Comparison of ENCODE assay signal across 16 cellular contexts in genomic region chr3:90055721-90056120, GRCh38.
DNase-seq lines count a peak whose midpoint lies in the region; ATAC-seq, FAIRE-seq and TF ChIP-seq lines count a peak whose summit lies in the region.
"Had no signal": no experiment of that assay in that cellular context is flagged by ENCODE, and none has a peak within 500 bp of the region (broad histone marks: within the 10 kb centered on the region; RNA-seq: fewer than 3 reads in every experiment).

No MANE protein-coding gene starts in this region.

- no peak overlapping the region for H3K4me2 ChIP-seq in GM12878 (ENCODE audit: control insufficient read depth, insufficient read depth)

- H3K4me1 ChIP-seq in GM12878 (ENCODE audit: control insufficient read depth, insufficient read depth, low read length) = no peaks in the 10 kb centered on the region
- H3K4me1 ChIP-seq: Caco-2, SJSA1 had no signal

- no peaks in the 10 kb centered on the region for H3K36me3 Mint-ChIP-seq in nephron (ENCODE audit: low read depth)

- WGBS in GM12878 (ENCODE audit: insufficient coverage, insufficient replicate concordance, low lambda C conversion rate, missing lambda C conversion rate) = 0% methylated on average over 2 of the region's 2 CpGs

- H2AFZ ChIP-seq in GM12878 (ENCODE audit: control insufficient read depth, low read depth, low read length) = no peak overlapping the region

- H3K9me3 ChIP-seq in GM12878 (replicated peaks; ENCODE audit: control insufficient read depth, insufficient read depth, low read length) = no peaks in the 10 kb centered on the region
- H3K9me3 ChIP-seq: Caco-2, SJSA1 had no signal

- CTCF ChIA-PET in GM12878 (lab: Yijun Ruan, JAX) = interaction anchor here (3.3 kb wide), 1 partner anchor 33 kb away, joined by 11 read pairs; no protein-coding TSS in a partner anchor

- H3K36me3 ChIP-seq in GM12878 (ENCODE audit: control insufficient read depth in 2 of 2, insufficient read depth in 2 of 2, low read length in 1 of 2) = no peaks in the 10 kb centered on the region
- H3K36me3 ChIP-seq: SJSA1 had no signal

- BruUV-seq in GM12878 (replicated peaks; lab: Mats Ljungman, UMichigan) = no TSS peak

- H4K20me1 ChIP-seq in GM12878 (ENCODE audit: control insufficient read depth, insufficient read depth) = no peaks in the 10 kb centered on the region

- POLR2A ChIA-PET in GM12878 (lab: Charles Lee) = no interaction called here

- H3K4me3 ChIP-seq in GM12878 = no peak overlapping the region
- H3K4me3 ChIP-seq: K562, SJSA1 had no signal

- SMC1A ChIA-PET in GM12878 (lab: Charles Lee; ENCODE audit: uncharacterized antibody, unreplicated experiment) = interaction anchor here (2.3 to 8.7 kb wide), 4 partner anchors 9 to 35 kb away, joined by 9 to 105 read pairs (median 31); no protein-coding TSS in a partner anchor

- H3K27ac Mint-ChIP-seq in nephron = peak overlapping the region; percentile 79 to 91 (median 88)

- DNase-seq in H4 (ENCODE audit: low spot score) = peak; percentile 4
- no peak for DNase-seq in GM12878 (ENCODE audit: low read depth, low spot score)
- peak; percentile 66 for DNase-seq in fibroblast of peridontal ligament (ENCODE audit: extremely low read depth)
- no peak for DNase-seq in DMS79 (lab: John Stamatoyannopoulos, UW)
- DNase-seq in stimulated activated CD4-positive, alpha-beta T cell treated with anti-CD3 and anti-CD28 coated beads, Interleukin-4, amount 100 ng/mL, for 24 hours = no peak
- DNase-seq in NOMO-1 (lab: John Stamatoyannopoulos, UW; ENCODE audit: unreplicated experiment in 2 of 2) = no peak
- DNase-seq in DMS53 treated with DMSO at 0.1 percent for 48 hours (lab: John Stamatoyannopoulos, UW; ENCODE audit: unreplicated experiment) = no peak
- DNase-seq: Caco-2, DMS53, NCI-H1436, NCI-H2029 treated with DMSO at 0.1 percent for 48 hours, NCI-H510A had no signal

- TF ChIP-seq POLR2A in GM12878 (IDR thresholded peaks at IDR 0.05; ENCODE audit: low read depth, low read length) = no peak

- no peak for FAIRE-seq in GM12878 (lab: Jason Lieb, UNC)
- FAIRE-seq: K562 had no signal

- H3K9me3 Mint-ChIP-seq in nephron = no peaks in the 10 kb centered on the region

- peak; percentile 12; the same call in 1 of the 3 replicates for ATAC-seq in GM12878
- ATAC-seq: K562 had no signal

- TF ChIP-seq EP300 in GM12878 (IDR thresholded peaks at IDR 0.05; ENCODE audit: borderline replicate concordance in 1 of 2, control insufficient read depth in 1 of 2, low read depth in 2 of 2, low read length in 2 of 2) = no peak

- TF ChIP-seq CTCF in GM12878 (IDR thresholded peaks at IDR 0.05 in 2 of 3, conservative IDR thresholded peaks at IDR 0.05 in 1 of 3; ENCODE audit: control insufficient read depth in 2 of 3, extremely low read depth in 1 of 3, insufficient read depth in 1 of 3, low read depth in 3 of 3, low read length in 3 of 3) (no peak), nephron (IDR thresholded peaks at IDR 0.05; ENCODE audit: unreplicated experiment in 3 of 3) (no peak)

- peaks cover 49% of the 10 kb centered on the region for H3K4me1 Mint-ChIP-seq in nephron

- RAD21 ChIA-PET in GM12878 (lab: Charles Lee; ENCODE audit: unreplicated experiment) = interaction anchor here (2.4 to 4.5 kb wide), 3 partner anchors 34 to 44 kb away, joined by 9 to 38 read pairs (median 31); no protein-coding TSS in a partner anchor

- H3K27me3 ChIP-seq in GM12878 (replicated peaks in 1 of 2; ENCODE audit: control insufficient read depth in 2 of 2, insufficient read depth in 2 of 2, low read length in 1 of 2) = no peaks in the 10 kb centered on the region
- H3K27me3 ChIP-seq: SJSA1 had no signal

- H3K4me3 Mint-ChIP-seq in nephron = no peak overlapping the region

- H3K79me2 ChIP-seq in GM12878 (ENCODE audit: control insufficient read depth, insufficient read depth, low read length) = no peaks in the 10 kb centered on the region

- TF ChIP-seq RAD21 in GM12878 (IDR thresholded peaks at IDR 0.05; ENCODE audit: insufficient read depth, low read depth, low read length) = no peak

- H3K27me3 Mint-ChIP-seq in nephron (ENCODE audit: low read depth) = no peaks in the 10 kb centered on the region

- no peak overlapping the region for H3K9ac ChIP-seq in GM12878 (ENCODE audit: control insufficient read depth, insufficient read depth, low read length)

- H3K27ac ChIP-seq in GM12878 (ENCODE audit: control insufficient read depth, insufficient read depth) = no peak overlapping the region
- H3K27ac ChIP-seq: HL-60, SJSA1 had no signal

- intact Hi-C loops in GM12878 (cut with micrococcal nuclease; ENCODE audit: unreplicated experiment) = no loop called here

- in situ Hi-C loops in GM12878 (cut with MboI) = no loop called here

TF ChIP-seq in GM12878, 131 proteins besides CTCF, POLR2A, EP300 and RAD21:
- TF ChIP-seq E4F1 (IDR thresholded peaks at IDR 0.05; ENCODE audit: borderline replicate concordance, partially characterized antibody) (no peak), NFIC (IDR thresholded peaks at IDR 0.05; ENCODE audit: low read depth, low read length) (no peak), YY1 (IDR thresholded peaks at IDR 0.05; ENCODE audit: low read depth, low read length) (no peak), PRDM15 (CRISPR knock-in tag; IDR thresholded peaks at IDR 0.05) (no peak), SPI1 (IDR thresholded peaks at IDR 0.05; ENCODE audit: borderline replicate concordance, insufficient read depth, low read depth, low read length) (no peak), MAX (IDR thresholded peaks at IDR 0.05; ENCODE audit: low read depth, low read length) (no peak), TCF12 (IDR thresholded peaks at IDR 0.05; ENCODE audit: low read depth, low read length) (no peak), ZNF24 (IDR thresholded peaks at IDR 0.05) (no peak), CREM (IDR thresholded peaks at IDR 0.05; ENCODE audit: low read depth) (no peak)

Comparison
In these comparisons a context has a peak if more than half of its experiments do, and no peak if none do; other contexts are left out.
1. DNase-seq: peak in H4 (single experiment) and fibroblast of peridontal ligament (single experiment); none in GM12878 (single experiment), DMS79 (single experiment), stimulated activated CD4-positive, alpha-beta T cell treated with anti-CD3 and anti-CD28 coated beads, Interleukin-4, amount 100 ng/mL, for 24 hours (single experiment), NOMO-1 (0 of 2) and DMS53 treated with DMSO at 0.1 percent for 48 hours (single experiment).